Comparison of ENCODE assay signal across 20 cellular contexts in genomic region chr20:3119044-3119443, GRCh38. TPM values are rescaled to one million over a fixed set of nuclear protein-coding genes. Genes with fewer than 3 reads are reported as not detected.
"Had no signal": no experiment of that assay in that cellular context is flagged by ENCODE, and none has a peak within 500 bp of the region (broad histone marks: within the 10 kb centered on the region; RNA-seq: fewer than 3 reads in every experiment).

No MANE protein-coding gene starts in this region.

- DNase-seq: activated B cell treated with CpG ODN at 0.5 μM for 24 hours; activated CD4-positive, alpha-beta T cell treated with anti-CD3 and anti-CD28 coated beads, Interleukin-2, amount 50 U/mL, for 1 hour; activated gamma-delta T cell treated with Interleukin-2 at 50 U/mL for 16 hours; activated T-cell treated with anti-CD3 and anti-CD28 coated beads, Interleukin-2, amount 50 U/mL, for 4 hours; colonic mucosa; effector CD4-positive, alpha-beta T cell; left ventricle myocardium superior; mesenchymal stem cell; nephron progenitor cell; stimulated activated CD4-positive, alpha-beta T cell treated with anti-CD3 and anti-CD28 coated beads, Interleukin-12 subunit alpha, Interleukin-12 subunit beta, amount 100 ng/mL, for 4 hours; stimulated activated CD4-positive, alpha-beta T cell treated with anti-CD3 and anti-CD28 coated beads, Interleukin-2, amount 100 ng/mL, for 48 hours; stimulated activated naive CD8-positive, alpha-beta T cell treated with anti-CD3 and anti-CD28 coated beads, Interleukin-15, Interleukin-2, amounts not matched to agents 100 U/mL and 50 U/mL, for 24 hours had no signal

- H3K9me3 Mint-ChIP-seq: activated T-cell treated with anti-CD3 and anti-CD28 coated beads, Interleukin-2, amount 50 U/mL, for 4 hours had no signal

- H3K4me3 ChIP-seq: colonic mucosa, suprapubic skin had no signal

- H3K4me1 ChIP-seq: colonic mucosa had no signal

- H3K4me3 Mint-ChIP-seq: activated B cell treated with CpG ODN at 0.5 μM for 24 hours; activated T-cell treated with anti-CD3 and anti-CD28 coated beads, Interleukin-2, amount 50 U/mL, for 4 hours; nephron progenitor cell; T-helper 1 cell treated with Interleukin-12 subunit alpha and Interleukin-12 subunit beta and Interleukin-4 antibody, amounts not matched to agents 30 μg/mL and 1 μg/mL, for 36 hours had no signal

- H3K27me3 Mint-ChIP-seq: activated B cell treated with CpG ODN at 0.5 μM for 24 hours had no signal

- ATAC-seq: activated T-cell treated with anti-CD3 and anti-CD28 coated beads, Interleukin-2, amount 50 U/mL, for 4 hours; left ventricle myocardium superior; stimulated activated naive CD8-positive, alpha-beta T cell treated with anti-CD3 and anti-CD28 coated beads, Interleukin-15, Interleukin-2, amounts not matched to agents 100 U/mL and 50 U/mL, for 24 hours had no signal

- H3K27me3 ChIP-seq: colonic mucosa, suprapubic skin had no signal

- H3K27ac ChIP-seq: colonic mucosa, suprapubic skin had no signal

- H3K27ac Mint-ChIP-seq: activated B cell treated with CpG ODN at 0.5 μM for 24 hours; nephron progenitor cell; T-helper 1 cell treated with Interleukin-12 subunit alpha and Interleukin-12 subunit beta and Interleukin-4 antibody, amounts not matched to agents 30 μg/mL and 1 μg/mL, for 36 hours had no signal

- H3K36me3 ChIP-seq: colonic mucosa had no signal

- H3K9me3 ChIP-seq: colonic mucosa, suprapubic skin had no signal

RNA-seq across cellular contexts. Expression of gene AVP, which starts 34.5 kb away (rescaled TPM):
- total RNA-seq: activated B cell treated with CpG ODN at 0.5 μM for 24 hours; activated T-cell treated with anti-CD3 and anti-CD28 coated beads, Interleukin-2, amount 50 U/mL, for 4 hours; cardiac septum; colonic mucosa; endothelial cell of umbilical vein; fibroblast of lung; left ventricle myocardium superior; osteoblast; suprapubic skin; ureter had no signal
- polyA plus RNA-seq: endothelial cell of umbilical vein, fibroblast of lung, keratinocyte had no signal

RNA-seq across cellular contexts. Expression of gene OXT, which starts 47.6 kb away (rescaled TPM):
- total RNA-seq: activated B cell treated with CpG ODN at 0.5 μM for 24 hours, cardiac septum, colonic mucosa, endothelial cell of umbilical vein, fibroblast of lung, left ventricle myocardium superior, osteoblast, ureter had no signal
- polyA plus RNA-seq: endothelial cell of umbilical vein, fibroblast of lung, keratinocyte had no signal
